Comparison of ENCODE assay signal across 10 cellular contexts in the genomic region with DNA sequence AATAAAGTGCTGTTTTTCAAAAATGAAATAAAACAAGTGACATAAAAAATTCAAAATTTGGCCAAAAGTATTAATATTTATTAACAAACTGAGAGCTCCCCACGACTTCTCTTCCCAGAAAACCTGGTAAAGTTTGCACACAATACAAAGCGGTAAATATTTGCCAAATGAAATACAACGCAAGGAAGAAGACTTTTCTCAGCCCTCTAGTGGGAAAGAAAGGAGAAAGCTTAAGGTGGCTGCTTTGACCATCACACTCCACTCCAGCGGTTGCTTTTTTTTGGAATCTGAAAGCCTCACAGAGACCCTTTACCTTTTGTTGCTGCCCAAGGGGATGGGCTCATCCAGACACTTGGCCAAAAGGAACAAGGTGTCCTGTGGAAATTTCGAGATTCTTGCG. TPM values are rescaled to one million over a fixed set of nuclear protein-coding genes. Genes with fewer than 3 reads are reported as not detected.
DNase-seq lines count a peak whose midpoint lies in the region; ATAC-seq and TF ChIP-seq lines count a peak whose summit lies in the region.
"Had no signal": no experiment of that assay in that cellular context is flagged by ENCODE, and none has a peak within 500 bp of the region (broad histone marks: within the 10 kb centered on the region; RNA-seq: fewer than 3 reads in every experiment).

No MANE protein-coding gene starts in this region.

- H3K27ac ChIP-seq in CD4-positive, CD25-positive, alpha-beta regulatory T cell (ENCODE audit: insufficient read depth, low read length, poor library complexity, severe bottlenecking) = no peak overlapping the region

- no peaks in the 10 kb centered on the region for H3K27me3 ChIP-seq in CD4-positive, CD25-positive, alpha-beta regulatory T cell (ENCODE audit: control insufficient read depth, insufficient read depth, low read length)

- peak overlapping the region; percentile 24 for H3K4me3 ChIP-seq in CD4-positive, CD25-positive, alpha-beta regulatory T cell (ENCODE audit: low read depth, low read length)

- no peak for TF ChIP-seq CTCF in activated B cell treated with CpG ODN at 0.5 μM for 24 hours (IDR thresholded peaks at IDR 0.05)

- H3K9me3 Mint-ChIP-seq in CD4-positive, CD25-positive, alpha-beta regulatory T cell = no peaks in the 10 kb centered on the region
- H3K9me3 Mint-ChIP-seq in activated B cell treated with CpG ODN at 0.5 μM for 24 hours = no peaks in the 10 kb centered on the region

- CTCF ChIA-PET in activated B cell treated with CpG ODN at 0.5 μM for 24 hours (lab: Charles Lee) = no interaction called here

- no peaks in the 10 kb centered on the region for H3K36me3 Mint-ChIP-seq in CD4-positive, CD25-positive, alpha-beta regulatory T cell
- H3K36me3 Mint-ChIP-seq in activated B cell treated with CpG ODN at 0.5 μM for 24 hours (ENCODE audit: low read depth) = peaks cover 2% of the 10 kb centered on the region

- peaks cover 9% of the 10 kb centered on the region for H3K4me1 ChIP-seq in CD4-positive, CD25-positive, alpha-beta regulatory T cell (ENCODE audit: control insufficient read depth, insufficient read depth, low read length, poor library complexity, severe bottlenecking)

- peaks cover 9 to 25% (median 18%) of the 10 kb centered on the region in 4 donors for H3K4me1 Mint-ChIP-seq in CD4-positive, CD25-positive, alpha-beta regulatory T cell
- H3K4me1 Mint-ChIP-seq in activated B cell treated with CpG ODN at 0.5 μM for 24 hours = peaks cover 6% of the 10 kb centered on the region

- intact Hi-C loops in activated B cell treated with CpG ODN at 0.5 μM for 24 hours (cut with micrococcal nuclease) = loop anchor here (5.0 kb wide), 2 partner anchors 254 to 776 kb away; a partner anchor contains a TSS

- no peak overlapping the region for H3K27ac Mint-ChIP-seq in CD4-positive, CD25-positive, alpha-beta regulatory T cell
- H3K27ac Mint-ChIP-seq in activated B cell treated with CpG ODN at 0.5 μM for 24 hours = no peak overlapping the region

- POLR2A ChIA-PET in activated B cell treated with CpG ODN at 0.5 μM for 24 hours (lab: Charles Lee) = no interaction called here

- H3K36me3 ChIP-seq in CD4-positive, CD25-positive, alpha-beta regulatory T cell (ENCODE audit: control insufficient read depth, insufficient read depth, low read length) = no peaks in the 10 kb centered on the region

- H3K9me3 ChIP-seq in CD4-positive, CD25-positive, alpha-beta regulatory T cell (ENCODE audit: control insufficient read depth in 2 of 2, low read length in 2 of 2) = no peaks in the 10 kb centered on the region

- peak overlapping the region; percentile 67 to 90 (median 72) for H3K4me3 Mint-ChIP-seq in CD4-positive, CD25-positive, alpha-beta regulatory T cell
- peak overlapping the region; percentile 38 for H3K4me3 Mint-ChIP-seq in activated B cell treated with CpG ODN at 0.5 μM for 24 hours

- peaks cover 11% of the 10 kb centered on the region for H3K27me3 Mint-ChIP-seq in CD4-positive, CD25-positive, alpha-beta regulatory T cell
- H3K27me3 Mint-ChIP-seq in activated B cell treated with CpG ODN at 0.5 μM for 24 hours = no peaks in the 10 kb centered on the region

- ATAC-seq in CD4-positive, CD25-positive, alpha-beta regulatory T cell (ENCODE audit: low read depth in 2 of 2) = no peak
- ATAC-seq in activated B cell treated with CpG ODN at 0.5 μM for 24 hours (ENCODE audit: low read depth) (no peak), GM18519 (IDR thresholded peaks at IDR 0.05; ENCODE audit: low FRiP score, unreplicated experiment) (no peak)
- ATAC-seq: esophagus mucosa had no signal

- DNase-seq in CD4-positive, CD25-positive, alpha-beta regulatory T cell = no peak
- DNase-seq in ELF-1 (ENCODE audit: low read depth, low spot score) (peak; percentile 13), activated B cell treated with CpG ODN at 0.5 μM for 24 hours (no peak), iPS-NIHi7 (ENCODE audit: extremely low spot score) (peak; percentile 45), retina (no peak), AG08395 (ENCODE audit: low spot score) (no peak)
- DNase-seq: anterior cingulate cortex, NCI-H187 had no signal

RNA-seq across cellular contexts. Expression of a gene that starts 1.1 kb away (rescaled TPM):
- 11.2 TPM for total RNA-seq in CD4-positive, CD25-positive, alpha-beta regulatory T cell
- 1 to 10 TPM in 3 of 4 donors, under 1 TPM in 1; 0.65 to 4.1 (median 3.6) TPM for polyA plus RNA-seq in CD4-positive, CD25-positive, alpha-beta regulatory T cell
- 10.4 and 12.2 TPM in 2 replicates for total RNA-seq in activated B cell treated with CpG ODN at 0.5 μM for 24 hours

Comparison
In these comparisons a context has a peak if more than half of its experiments do, and no peak if none do; other contexts are left out.
1. DNase-seq: peak in ELF-1 (single experiment) and iPS-NIHi7 (single experiment); none in CD4-positive, CD25-positive, alpha-beta regulatory T cell (0 of 3), activated B cell treated with CpG ODN at 0.5 μM for 24 hours (single experiment), retina (single experiment) and AG08395 (single experiment).